ENCODE assay signal across 8 cellular contexts in genomic region chr3:101675709-101676218, GRCh38. TPM values are rescaled to one million over a fixed set of nuclear protein-coding genes. Genes with fewer than 3 reads are reported as not detected.
DNase-seq lines count a peak whose midpoint lies in the region; ATAC-seq, FAIRE-seq and TF ChIP-seq lines count a peak whose summit lies in the region.

No MANE protein-coding gene starts in this region.

- no peak for FAIRE-seq in GM12891 (lab: Jason Lieb, UNC)

- peak overlapping the region; percentile 80 for H3K4me2 ChIP-seq in skeletal muscle satellite cell (ENCODE audit: low read length)

- POLR2A ChIA-PET in activated CD4-positive, alpha-beta memory T cell treated with anti-CD3 and anti-CD28 coated beads for 36 hours (lab: Charles Lee) = interaction anchor here (0.7 to 4.4 kb wide), 9 partner anchors 9 to 174 kb away, joined by 3 to 48 read pairs (median 6); partner anchors contain the start of genes NFKBIZ, NXPE3, PCNP and RPL24

- peaks cover 12% of the 10 kb centered on the region for H3K4me1 ChIP-seq in skeletal muscle satellite cell (ENCODE audit: control insufficient read depth, insufficient read depth, low read length)

- H3K9me3 ChIP-seq in skeletal muscle satellite cell (replicated peaks; ENCODE audit: low read length) = no peaks in the 10 kb centered on the region

- DNase-seq in GM12891 (ENCODE audit: insufficient read length, low spot score) (no peak), left cardiac atrium (peak; percentile 50), ACHN (no peak), hypothalamus (lab: John Stamatoyannopoulos, UW) (no peak), SKM-1 (lab: John Stamatoyannopoulos, UW; ENCODE audit: unreplicated experiment) (no peak)
- DNase-seq in activated CD4-positive, alpha-beta memory T cell treated with anti-CD3 and anti-CD28 coated beads for 36 hours = no peak

- H3K9ac ChIP-seq in skeletal muscle satellite cell (ENCODE audit: low read depth, low read length) = peak overlapping the region; percentile 92

- H3K9me3 Mint-ChIP-seq in activated CD4-positive, alpha-beta memory T cell treated with anti-CD3 and anti-CD28 coated beads for 36 hours = no peaks in the 10 kb centered on the region

- H3K4me3 ChIP-seq in skeletal muscle satellite cell (ENCODE audit: low read length) = peak overlapping the region; percentile 98

- H3K4me1 Mint-ChIP-seq in activated CD4-positive, alpha-beta memory T cell treated with anti-CD3 and anti-CD28 coated beads for 36 hours (ENCODE audit: low read depth) = peaks cover 50% of the 10 kb centered on the region

- peaks cover 14% of the 10 kb centered on the region for H3K36me3 ChIP-seq in skeletal muscle satellite cell (ENCODE audit: insufficient read depth, low read length)

- H3K27ac Mint-ChIP-seq in activated CD4-positive, alpha-beta memory T cell treated with anti-CD3 and anti-CD28 coated beads for 36 hours = peak overlapping the region; percentile 79

- in situ Hi-C loops in ACHN (cut with HindIII; ENCODE audit: low pct_ligation_motif_present, low pct_unique_long_range_greater_than_20kb, low sequenced_read_pairs) = no loop called here

- CTCF ChIA-PET in activated CD4-positive, alpha-beta memory T cell treated with anti-CD3 and anti-CD28 coated beads for 36 hours (lab: Charles Lee) = interaction anchor here (0.6 to 3.1 kb wide), 8 partner anchors 10 to 105 kb away, joined by 3 to 18 read pairs (median 3); partner anchors contain the start of genes CEP97, PCNP and RPL24

- no peaks in the 10 kb centered on the region for H3K27me3 Mint-ChIP-seq in activated CD4-positive, alpha-beta memory T cell treated with anti-CD3 and anti-CD28 coated beads for 36 hours

- H3K4me3 Mint-ChIP-seq in activated CD4-positive, alpha-beta memory T cell treated with anti-CD3 and anti-CD28 coated beads for 36 hours = peak overlapping the region; percentile 93

- TF ChIP-seq POLR2A in GM12891 (IDR thresholded peaks at IDR 0.05; ENCODE audit: low read depth, low read length) = 0 out of 2 replicates have a peak, but pooled peaks have one; percentile 58

- H3K27me3 ChIP-seq in skeletal muscle satellite cell (ENCODE audit: control insufficient read depth, insufficient read depth, low read length) = no peaks in the 10 kb centered on the region

- peaks cover 21% of the 10 kb centered on the region for H3K36me3 Mint-ChIP-seq in activated CD4-positive, alpha-beta memory T cell treated with anti-CD3 and anti-CD28 coated beads for 36 hours

- ATAC-seq in left cardiac atrium (no peak), HG03139 (IDR thresholded peaks at IDR 0.05; ENCODE audit: unreplicated experiment) (no peak)

- intact Hi-C loops in activated CD4-positive, alpha-beta memory T cell treated with anti-CD3 and anti-CD28 coated beads for 36 hours (cut with micrococcal nuclease) = loop anchor here (1.0 to 5.0 kb wide), 5 partner anchors 15 to 1274 kb away; partner anchors contain the start of genes LNP1, TFG and TOMM70
- intact Hi-C loops in left cardiac atrium (cut with DNase I) = loop anchor here in 1 of 2 donors (2.0 kb wide), 1 partner anchor 101 kb away; the partner anchor contains the start of gene PCNP

TF ChIP-seq in GM12891, 5 proteins besides CTCF, POLR2A, EP300 and RAD21:
- TF ChIP-seq PAX5 (IDR thresholded peaks at IDR 0.05; ENCODE audit: insufficient read depth, low read length, severe bottlenecking) (no peak), POLR2AphosphoS5 (IDR thresholded peaks at IDR 0.05; ENCODE audit: low read depth, low read length) (no peak), POU2F2 (IDR thresholded peaks at IDR 0.05; ENCODE audit: low read depth, low read length) (no peak), TAF1 (IDR thresholded peaks at IDR 0.05; ENCODE audit: low read depth, low read length) (no peak), SPI1 (IDR thresholded peaks at IDR 0.05; ENCODE audit: low read depth, low read length) (no peak)
TF ChIP-seq in GM12891: peak in this region for 0.

RNA-seq across cellular contexts. Expression of gene ZBTB11, which starts 1.2 kb away (rescaled TPM):
- 6.4 TPM for polyA plus RNA-seq in GM12891 (2012; ENCODE audit: low read depth, missing spikeins)
- 10 to 100 TPM; 28.0 to 30.3 TPM for total RNA-seq in activated CD4-positive, alpha-beta memory T cell treated with anti-CD3 and anti-CD28 coated beads for 36 hours
- total RNA-seq in left cardiac atrium = 10 to 100 TPM in 1 of 2 donors, 1 to 10 TPM in 1; 8.3 to 10.3 TPM
- total RNA-seq in skeletal muscle satellite cell (2012; rRNA removed) = 24.7 and 25.3 TPM in 2 replicates

RNA-seq across cellular contexts. Expression of gene RPL24, which starts 10.8 kb away (rescaled TPM):
- 4,162 TPM for polyA plus RNA-seq in GM12891 (2012; ENCODE audit: low read depth, missing spikeins)
- total RNA-seq in activated CD4-positive, alpha-beta memory T cell treated with anti-CD3 and anti-CD28 coated beads for 36 hours = 1,000 to 10,000 TPM; 1,691 to 1,714 TPM
- 100 to 1,000 TPM; 824 to 885 TPM for total RNA-seq in left cardiac atrium
- 1,752 and 2,335 TPM in 2 replicates for total RNA-seq in skeletal muscle satellite cell (2012; rRNA removed)

RNA-seq across cellular contexts. Expression of gene CEP97, which starts 48.6 kb away (rescaled TPM):
- polyA plus RNA-seq in GM12891 (2012; ENCODE audit: low read depth, missing spikeins) = 3.2 TPM
- 10 to 100 TPM; 16.6 to 17.9 TPM for total RNA-seq in activated CD4-positive, alpha-beta memory T cell treated with anti-CD3 and anti-CD28 coated beads for 36 hours
- total RNA-seq in left cardiac atrium = 1 to 10 TPM; 5.1 to 6.1 TPM
- 10.1 and 11.4 TPM in 2 replicates for total RNA-seq in skeletal muscle satellite cell (2012; rRNA removed)
